In genomic region chr4:123304151-123305021, GRCh38 we compare ENCODE assay signal across 8 cellular contexts.
DNase-seq lines count a peak whose midpoint lies in the region; ATAC-seq lines count a peak whose summit lies in the region.

No MANE protein-coding gene starts in this region.

- peak; percentile 46 for DNase-seq in NT2/D1 (ENCODE audit: low read depth, low spot score)
- DNase-seq in midbrain (lab: John Stamatoyannopoulos, UW), result peak; percentile 9
- no peak for DNase-seq in SIG-M5 treated with dmso at 0.1 percent for 504 hours (lab: John Stamatoyannopoulos, UW; ENCODE audit: unreplicated experiment)
- no peak for DNase-seq in SW480 (ENCODE audit: low spot score)

- no peak overlapping the region for H3K4me3 ChIP-seq in NT2/D1 (ENCODE audit: insufficient read length, low read depth)

- H3K36me3 ChIP-seq in NT2/D1 (ENCODE audit: insufficient read depth, insufficient read length, low read length), result no peaks in the 10 kb centered on the region

- no peak overlapping the region for H3K9ac ChIP-seq in NT2/D1 (ENCODE audit: insufficient read length, low read depth)

- peaks cover 5% of the 10 kb centered on the region for H3K4me1 ChIP-seq in NT2/D1 (ENCODE audit: insufficient read depth, insufficient read length)

- ATAC-seq in GM18909 (IDR thresholded peaks at IDR 0.05; ENCODE audit: poor library complexity, unreplicated experiment), result peak; percentile 72
- peak; percentile 70 for ATAC-seq in HG02938 (IDR thresholded peaks at IDR 0.05; ENCODE audit: unreplicated experiment)
- no peak for ATAC-seq in HG03457 (IDR thresholded peaks at IDR 0.05; ENCODE audit: unreplicated experiment)
- no peak for ATAC-seq in GM19455 (IDR thresholded peaks at IDR 0.05; ENCODE audit: unreplicated experiment)

- no peaks in the 10 kb centered on the region for H3K27me3 ChIP-seq in NT2/D1 (ENCODE audit: insufficient read depth, insufficient read length)

- no peaks in the 10 kb centered on the region for H3K9me3 ChIP-seq in NT2/D1 (ENCODE audit: insufficient read depth, low read length)

Comparison
In these comparisons a context has a peak if more than half of its experiments do, and no peak if none do; other contexts are left out.
1. ATAC-seq: peak in GM18909 (single experiment) and HG02938 (single experiment); none in HG03457 (single experiment) and GM19455 (single experiment).
2. DNase-seq: peak in NT2/D1 (single experiment) and midbrain (single experiment); none in SIG-M5 treated with dmso at 0.1 percent for 504 hours (single experiment) and SW480 (single experiment).